Comparison of ENCODE assay signal across 8 cellular contexts in the genomic region with DNA sequence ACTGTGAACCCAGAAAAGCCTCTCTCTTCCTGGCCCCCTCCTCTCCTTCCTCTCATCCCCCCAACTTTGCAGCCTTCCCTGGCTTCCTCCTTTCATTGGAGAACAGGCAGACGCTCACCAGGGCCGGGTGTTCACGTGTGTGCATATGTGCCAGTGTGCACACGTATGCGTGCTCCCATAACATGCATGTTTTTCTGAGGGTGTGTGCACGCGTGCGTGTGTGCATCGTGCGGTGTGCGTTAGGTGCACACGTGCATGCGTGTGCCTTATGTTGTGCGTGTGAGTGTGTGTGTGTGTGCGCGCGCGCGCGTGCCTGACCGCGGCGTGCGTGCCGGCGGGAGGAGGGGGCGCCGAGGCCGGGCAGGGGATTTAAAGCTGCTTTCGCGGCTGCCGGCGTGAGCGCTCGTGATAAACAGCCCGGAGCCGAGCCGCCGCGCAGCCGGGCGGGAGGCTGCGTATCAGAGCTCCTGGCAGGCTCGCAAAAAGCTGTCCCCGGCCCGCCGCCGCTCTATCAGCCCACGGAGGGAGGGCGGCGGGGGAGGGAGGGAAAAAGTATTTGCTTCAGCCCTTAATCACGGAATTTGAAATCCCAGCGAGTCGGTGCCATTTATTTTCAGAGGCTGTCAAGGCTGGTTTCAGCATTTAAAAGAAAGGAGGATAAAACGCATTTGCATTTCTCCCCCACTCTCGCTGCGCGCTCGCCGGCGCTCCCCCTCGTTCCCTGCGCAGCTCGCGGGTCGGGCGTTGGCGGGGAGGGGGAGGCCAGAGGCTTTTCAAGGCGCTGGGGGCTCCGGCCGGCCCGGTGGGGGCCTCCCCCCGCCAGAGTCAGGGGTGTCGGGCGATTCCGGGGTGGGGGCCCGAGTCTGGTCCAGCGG.
DNase-seq lines count a peak whose midpoint lies in the region; FAIRE-seq and TF ChIP-seq lines count a peak whose summit lies in the region.

No MANE protein-coding gene starts in this region.

- peaks cover 66% of the 10 kb centered on the region for H3K27me3 Mint-ChIP-seq in activated CD4-positive, alpha-beta T cell treated with anti-CD3 and anti-CD28 coated beads, Interleukin-2, amount 10 ng/mL, durations not matched to agents 24 days and 14 days

- H3K4me1 Mint-ChIP-seq in activated CD4-positive, alpha-beta T cell treated with anti-CD3 and anti-CD28 coated beads, Interleukin-2, amount 10 ng/mL, durations not matched to agents 24 days and 14 days, result peaks cover 11% of the 10 kb centered on the region

- intact Hi-C loops in activated CD4-positive, alpha-beta T cell treated with anti-CD3 and anti-CD28 coated beads, Interleukin-2, amount 10 ng/mL, durations not matched to agents 24 days and 14 days (cut with micrococcal nuclease), result loop anchor here (2.0 kb wide), 2 partner anchors 22 to 54 kb away; no protein-coding TSS in a partner anchor
- intact Hi-C loops in testis (cut with DNase I; ENCODE audit: low total_unique reads), result no loop called here

- H3K4me1 ChIP-seq in HUES64 (ENCODE audit: insufficient read depth, low read length), result peaks cover 11% of the 10 kb centered on the region
- H3K4me1 ChIP-seq in endocrine pancreas (ENCODE audit: control insufficient read depth, insufficient read depth, low read length), result no peaks in the 10 kb centered on the region
- peaks cover 31% of the 10 kb centered on the region for H3K4me1 ChIP-seq in testis

- H3K36me3 ChIP-seq in HUES64 (ENCODE audit: insufficient read depth, low read length), result no peaks in the 10 kb centered on the region
- no peaks in the 10 kb centered on the region for H3K36me3 ChIP-seq in endocrine pancreas (ENCODE audit: control insufficient read depth, insufficient read depth, low read length)
- no peaks in the 10 kb centered on the region for H3K36me3 ChIP-seq in testis (ENCODE audit: low read depth, missing control alignments)

- no peaks in the 10 kb centered on the region for H3K9me3 Mint-ChIP-seq in activated CD4-positive, alpha-beta T cell treated with anti-CD3 and anti-CD28 coated beads, Interleukin-2, amount 10 ng/mL, durations not matched to agents 24 days and 14 days

- TF ChIP-seq POLR2A in testis (IDR thresholded peaks at IDR 0.05) (no peak), GM12892 (IDR thresholded peaks at IDR 0.05; ENCODE audit: low read depth, low read length) (no peak)

- DNase-seq in AG09309 (ENCODE audit: low read depth), result no peak
- peak; percentile 82 for DNase-seq in activated CD4-positive, alpha-beta T cell treated with anti-CD3 and anti-CD28 coated beads, Interleukin-2, amount 10 ng/mL, durations not matched to agents 24 days and 14 days
- peak; percentile 67 for DNase-seq in midbrain (lab: John Stamatoyannopoulos, UW)
- peak; percentile 90 for DNase-seq in testis
- no peak for DNase-seq in GM12892 (ENCODE audit: insufficient read length)
- no peak for DNase-seq in KG1 (lab: John Stamatoyannopoulos, UW)

- WGBS in HUES64, result 4% methylated on average over 78 of the region's 78 CpGs
- WGBS in testis, 2 donors, result 6% methylated on average over 60 to 75 of the region's 78 CpGs

- no peak for FAIRE-seq in GM12892 (lab: Jason Lieb, UNC)

- H3K4me3 ChIP-seq in AG09309 (ENCODE audit: control insufficient read depth, low read depth, low read length) (peak overlapping the region; percentile 47), HUES64 (ENCODE audit: low read length) (peak overlapping the region; percentile 37), endocrine pancreas (ENCODE audit: control insufficient read depth, insufficient read depth, low read length) (no peak overlapping the region), testis (peak overlapping the region; percentile 48 to 57)

- no peaks in the 10 kb centered on the region for H3K36me3 Mint-ChIP-seq in activated CD4-positive, alpha-beta T cell treated with anti-CD3 and anti-CD28 coated beads, Interleukin-2, amount 10 ng/mL, durations not matched to agents 24 days and 14 days (ENCODE audit: low read depth)

- H3K27me3 ChIP-seq in HUES64 (ENCODE audit: insufficient read depth, low read length) (peaks cover 57% of the 10 kb centered on the region), endocrine pancreas (ENCODE audit: control insufficient read depth, insufficient read depth, low read length) (no peaks in the 10 kb centered on the region), testis (no peaks in the 10 kb centered on the region)

- H3K27ac ChIP-seq in HUES64 (ENCODE audit: low read depth, low read length), result no peak overlapping the region; the same call in 1 of the 2 replicates
- peak overlapping the region; percentile 67 to 88 for H3K27ac ChIP-seq in testis

- peak overlapping the region; percentile 76 for H3K4me3 Mint-ChIP-seq in activated CD4-positive, alpha-beta T cell treated with anti-CD3 and anti-CD28 coated beads, Interleukin-2, amount 10 ng/mL, durations not matched to agents 24 days and 14 days

- no peaks in the 10 kb centered on the region; the same call in 1 of the 2 replicates for H3K9me3 ChIP-seq in HUES64 (ENCODE audit: insufficient read depth, low read depth, low read length)
- no peaks in the 10 kb centered on the region for H3K9me3 ChIP-seq in endocrine pancreas (ENCODE audit: control insufficient read depth, low read length)
- H3K9me3 ChIP-seq in testis, result no peaks in the 10 kb centered on the region

- no peak for TF ChIP-seq CTCF in AG09309 (IDR thresholded peaks at IDR 0.05; ENCODE audit: control insufficient read depth, insufficient read depth, low read depth, low read length, missing control alignments)
- TF ChIP-seq CTCF in testis (IDR thresholded peaks at IDR 0.05), result no peak

- H3K9ac ChIP-seq in HUES64 (ENCODE audit: low read depth, low read length) (no peak overlapping the region), endocrine pancreas (ENCODE audit: control insufficient read depth, insufficient read depth, low read length) (peak overlapping the region; percentile 83)

- H3K27ac Mint-ChIP-seq in activated CD4-positive, alpha-beta T cell treated with anti-CD3 and anti-CD28 coated beads, Interleukin-2, amount 10 ng/mL, durations not matched to agents 24 days and 14 days, result peak overlapping the region; percentile 9

Comparison
In these comparisons a context has a peak if more than half of its experiments do, and no peak if none do; other contexts are left out.
1. DNase-seq: peak in activated CD4-positive, alpha-beta T cell treated with anti-CD3 and anti-CD28 coated beads, Interleukin-2, amount 10 ng/mL, durations not matched to agents 24 days and 14 days (single experiment), midbrain (single experiment) and testis (single experiment); none in AG09309 (single experiment), GM12892 (single experiment) and KG1 (single experiment).